In genomic region chr16:74410981-74411380, GRCh38 we compare ENCODE assay signal across 6 cellular contexts. TPM values are rescaled to one million over a fixed set of nuclear protein-coding genes. Genes with fewer than 3 reads are reported as not detected.
"Had no signal": no experiment of that assay in that cellular context is flagged by ENCODE, and none has a peak within 500 bp of the region (broad histone marks: within the 10 kb centered on the region; RNA-seq: fewer than 3 reads in every experiment).

No MANE protein-coding gene starts in this region.

RNA-seq across cellular contexts. Expression of gene CLEC18B, which starts 10.3 kb away (rescaled TPM):
- total RNA-seq: dermis blood vessel endothelial cell, fibroblast of villous mesenchyme had no signal
- polyA plus RNA-seq: endothelial cell of umbilical vein had no signal

RNA-seq across cellular contexts. Expression of gene NPIPB15, which starts 34.9 kb away (rescaled TPM):
- total RNA-seq: activated CD8-positive, alpha-beta memory T cell treated with anti-CD3 and anti-CD28 coated beads for 36 hours; activated CD8-positive, alpha-beta memory T cell treated with anti-CD3 and anti-CD28 coated beads, Interleukin-2, amount 10 ng/mL, durations not matched to agents 7 days and 5 days; dermis blood vessel endothelial cell; fibroblast of lung had no signal
